Comparison of ENCODE assay signal across 2 cellular contexts in the genomic region with DNA sequence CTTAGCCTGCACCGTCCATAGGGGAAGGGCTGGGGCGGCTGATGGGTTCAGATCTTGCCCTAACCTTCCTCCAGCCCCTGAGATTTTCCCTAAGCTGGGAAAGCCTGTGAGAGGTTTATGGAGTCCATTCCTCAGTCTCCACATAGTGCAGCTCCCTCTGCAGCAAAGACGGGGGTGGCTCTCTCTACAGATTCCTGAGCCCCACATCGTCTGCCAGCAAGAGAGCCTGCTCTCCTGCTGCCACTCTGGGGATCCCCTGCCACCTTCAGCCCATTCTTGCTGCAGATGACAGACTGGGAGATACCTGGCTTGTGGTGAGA.
TF ChIP-seq lines count a peak whose summit lies in the region.

No MANE protein-coding gene starts in this region.

TF ChIP-seq in SK-N-SH treated with all-trans-retinoic acid at 6 μM for 48 hours, 23 proteins besides CTCF, POLR2A, EP300 and RAD21 (continued from another document):
- TF ChIP-seq TCF4 (CRISPR knock-in tag; IDR thresholded peaks at IDR 0.05; ENCODE audit: borderline replicate concordance), result no peak
- TF ChIP-seq ZC3H10 (CRISPR knock-in tag; IDR thresholded peaks at IDR 0.05), result no peak
- TF ChIP-seq BACH2 (CRISPR knock-in tag; IDR thresholded peaks at IDR 0.05; ENCODE audit: borderline replicate concordance), result no peak
- no peak for TF ChIP-seq ESRRG (CRISPR knock-in tag; IDR thresholded peaks at IDR 0.05)
- TF ChIP-seq TOX (CRISPR knock-in tag; IDR thresholded peaks at IDR 0.05; ENCODE audit: borderline replicate concordance), result no peak

TF ChIP-seq in SK-N-SH, 30 proteins besides CTCF, POLR2A, EP300 and RAD21 (continued from another document):
- no peak for TF ChIP-seq USF2 (IDR thresholded peaks at IDR 0.05; ENCODE audit: borderline replicate concordance, low read depth, low read length)
- no peak for TF ChIP-seq IRF3 (IDR thresholded peaks at IDR 0.05; ENCODE audit: low read depth, low read length)
- TF ChIP-seq MXI1 (IDR thresholded peaks at IDR 0.05; ENCODE audit: low read depth, low read length), result no peak
- no peak for TF ChIP-seq JUND (IDR thresholded peaks at IDR 0.05)
- no peak for TF ChIP-seq NFIC (IDR thresholded peaks at IDR 0.05; ENCODE audit: borderline replicate concordance)
- no peak for TF ChIP-seq RXRA (IDR thresholded peaks at IDR 0.05; ENCODE audit: borderline replicate concordance, low read depth)
- TF ChIP-seq SMC3 (IDR thresholded peaks at IDR 0.05; ENCODE audit: low read depth, low read length), result no peak
- no peak for TF ChIP-seq NRF1 (IDR thresholded peaks at IDR 0.05; ENCODE audit: low read depth, low read length)
- TF ChIP-seq PBX3 (IDR thresholded peaks at IDR 0.05), result no peak
- TF ChIP-seq, protein P1, sequence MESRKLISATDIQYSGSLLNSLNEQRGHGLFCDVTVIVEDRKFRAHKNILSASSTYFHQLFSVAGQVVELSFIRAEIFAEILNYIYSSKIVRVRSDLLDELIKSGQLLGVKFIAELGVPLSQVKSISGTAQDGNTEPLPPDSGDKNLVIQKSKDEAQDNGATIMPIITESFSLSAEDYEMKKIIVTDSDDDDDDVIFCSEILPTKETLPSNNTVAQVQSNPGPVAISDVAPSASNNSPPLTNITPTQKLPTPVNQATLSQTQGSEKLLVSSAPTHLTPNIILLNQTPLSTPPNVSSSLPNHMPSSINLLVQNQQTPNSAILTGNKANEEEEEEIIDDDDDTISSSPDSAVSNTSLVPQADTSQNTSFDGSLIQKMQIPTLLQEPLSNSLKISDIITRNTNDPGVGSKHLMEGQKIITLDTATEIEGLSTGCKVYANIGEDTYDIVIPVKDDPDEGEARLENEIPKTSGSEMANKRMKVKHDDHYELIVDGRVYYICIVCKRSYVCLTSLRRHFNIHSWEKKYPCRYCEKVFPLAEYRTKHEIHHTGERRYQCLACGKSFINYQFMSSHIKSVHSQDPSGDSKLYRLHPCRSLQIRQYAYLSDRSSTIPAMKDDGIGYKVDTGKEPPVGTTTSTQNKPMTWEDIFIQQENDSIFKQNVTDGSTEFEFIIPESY (IDR thresholded peaks at IDR 0.05; ENCODE audit: borderline replicate concordance, low read depth), result no peak
- TF ChIP-seq FOXJ3 (CRISPR knock-in tag; IDR thresholded peaks at IDR 0.05), result no peak
- no peak for TF ChIP-seq TCF12 (IDR thresholded peaks at IDR 0.05)
- TF ChIP-seq TEAD4 (IDR thresholded peaks at IDR 0.05; ENCODE audit: borderline replicate concordance, insufficient read depth), result no peak
- TF ChIP-seq GABPA (IDR thresholded peaks at IDR 0.05; ENCODE audit: low read depth), result no peak
